13 cellular contexts compared by ENCODE assay signal in the genomic region with DNA sequence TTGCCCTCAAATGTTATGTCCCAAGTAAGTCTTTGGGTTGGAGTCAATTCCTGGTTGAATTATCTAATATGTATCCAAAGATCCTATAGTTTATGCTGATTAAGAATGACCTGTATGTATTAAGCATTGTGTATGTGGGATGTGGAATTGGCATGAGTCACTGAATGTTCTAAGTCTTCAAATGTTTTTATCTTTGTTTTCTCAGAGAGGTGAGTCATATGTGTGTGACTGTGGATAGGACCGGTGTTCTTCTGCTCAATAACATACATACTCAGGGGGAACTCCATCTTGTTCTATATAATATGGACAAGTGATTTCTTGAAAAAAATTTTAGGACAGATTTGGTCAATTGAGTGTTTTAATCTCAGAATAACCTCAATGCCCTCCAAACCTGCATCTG. TPM values are rescaled to one million over a fixed set of nuclear protein-coding genes. Genes with fewer than 3 reads are reported as not detected.
A peak's percentile ranks its signal among the peaks of the same experiment; 100 is the strongest.
DNase-seq lines count a peak whose midpoint lies in the region.
"Had no signal": no experiment of that assay in that cellular context is flagged by ENCODE, and none has a peak within 500 bp of the region (broad histone marks: within the 10 kb centered on the region; RNA-seq: fewer than 3 reads in every experiment).

No MANE protein-coding gene starts in this region.

- DNase-seq in Caki2 (ENCODE audit: low read depth), result peak; percentile 68
- DNase-seq in NCI-H226, result peak; percentile 83
- peak; percentile 63 to 98 for DNase-seq in dermis microvascular lymphatic vessel endothelial cell (ENCODE audit: low read depth in 2 of 2)
- DNase-seq in lung microvascular endothelial cell (ENCODE audit: low read depth in 2 of 2), result peak; percentile 74 to 92
- DNase-seq in SIG-M5 treated with dmso at 0.1 percent for 504 hours (lab: John Stamatoyannopoulos, UW; ENCODE audit: unreplicated experiment), result no peak
- DNase-seq in superior temporal gyrus (ENCODE audit: extremely low spot score), result no peak
- DNase-seq in iPS-NIHi7 (ENCODE audit: extremely low spot score), result no peak
- DNase-seq in stimulated activated CD4-positive, alpha-beta T cell treated with anti-CD3 and anti-CD28 coated beads, Interleukin-2, amount 100 ng/mL, for 24 hours, result no peak
- DNase-seq: activated T-cell treated with anti-CD3 and anti-CD28 coated beads, Interleukin-2, amount 50 U/mL, for 1 hour; C1 segment of cervical spinal cord; left ventricle myocardium inferior; NCI-H1436 treated with DMSO at 0.1 percent for 48 hours; NCI-H69 had no signal

- in situ Hi-C loops in Caki2 (cut with HindIII; ENCODE audit: low pct_unique_long_range_greater_than_20kb, low sequenced_read_pairs), result no loop called here

RNA-seq across cellular contexts. Expression of a gene that starts 57.9 kb away (rescaled TPM):
- total RNA-seq in Caki2 (2014; rRNA removed; shearing (Covaris generic); ENCODE audit: low replicate concordance), result 34.8 and 56.0 TPM in 2 replicates
- 2.3 and 10.8 TPM in 2 replicates for total RNA-seq in dermis microvascular lymphatic vessel endothelial cell
- total RNA-seq in lung microvascular endothelial cell, result 1.2 and 9.4 TPM in 2 replicates

Comparison
In these comparisons a context has a peak if more than half of its experiments do, and no peak if none do; other contexts are left out.
1. DNase-seq: peak in Caki2 (single experiment), NCI-H226 (single experiment), dermis microvascular lymphatic vessel endothelial cell (2 of 2) and lung microvascular endothelial cell (2 of 2); none in SIG-M5 treated with dmso at 0.1 percent for 504 hours (single experiment), superior temporal gyrus (single experiment), iPS-NIHi7 (single experiment) and stimulated activated CD4-positive, alpha-beta T cell treated with anti-CD3 and anti-CD28 coated beads, Interleukin-2, amount 100 ng/mL, for 24 hours (0 of 2).